In genomic region chr7:75915416-75916156, GRCh38 we compare ENCODE assay signal across 8 cellular contexts. TPM values are rescaled to one million over a fixed set of nuclear protein-coding genes. Genes with fewer than 3 reads are reported as not detected.
A peak's percentile ranks its signal among the peaks of the same experiment; 100 is the strongest.
DNase-seq lines count a peak whose midpoint lies in the region; ATAC-seq, FAIRE-seq and TF ChIP-seq lines count a peak whose summit lies in the region.

No MANE protein-coding gene starts in this region.

- peak; percentile 11 for ATAC-seq in sciatic nerve

- H3K27me3 ChIP-seq in BE2C (no peaks in the 10 kb centered on the region), iPS DF 6.9 (ENCODE audit: control insufficient read depth, insufficient read depth, low read length) (no peaks in the 10 kb centered on the region)

- H3K4me3 ChIP-seq in BE2C (ENCODE audit: low read depth, low read length) (peak overlapping the region; percentile 88), iPS DF 6.9 (ENCODE audit: low read length) (peak overlapping the region; percentile 77)

- no peak for TF ChIP-seq CTCF in BE2C (IDR thresholded peaks at IDR 0.05; ENCODE audit: low read depth, low read length)
- no peak for TF ChIP-seq CTCF in GM20000 (IDR thresholded peaks at IDR 0.05; ENCODE audit: extremely low read depth, missing control alignments)
- no peak for TF ChIP-seq CTCF in D721Med (IDR thresholded peaks at IDR 0.05; ENCODE audit: insufficient read depth, missing control alignments)

- no peak for FAIRE-seq in D721Med (lab: Jason Lieb, UNC)

- H3K36me3 ChIP-seq in BE2C (no peaks in the 10 kb centered on the region), iPS DF 6.9 (ENCODE audit: control insufficient read depth, insufficient read depth, low read length) (no peaks in the 10 kb centered on the region)

- no peak for DNase-seq in BE2C
- DNase-seq in GM20000 (ENCODE audit: low spot score) = peak; percentile 57
- peak; percentile 73 for DNase-seq in NOMO-1 treated with DMSO at 0.1 percent for 48 hours (lab: John Stamatoyannopoulos, UW; ENCODE audit: unreplicated experiment)
- peak; percentile 29 for DNase-seq in amniotic epithelial cell (ENCODE audit: low read depth)
- no peak for DNase-seq in iPS DF 6.9 (ENCODE audit: low read depth, low spot score)
- DNase-seq in sciatic nerve (ENCODE audit: low spot score) = no peak
- DNase-seq in D721Med (ENCODE audit: insufficient read length, low spot score) = no peak
- DNase-seq in MV-4-11 (lab: John Stamatoyannopoulos, UW) = no peak

- no CpG with 5 or more reads among the region's 32 CpGs for WGBS in iPS DF 6.9 (ENCODE audit: insufficient coverage, insufficient read length)

- intact Hi-C loops in sciatic nerve (cut with DNase I) = no loop called here

- H3K4me1 ChIP-seq in BE2C = no peaks in the 10 kb centered on the region; the same call in none of the 2 replicates
- H3K4me1 ChIP-seq in iPS DF 6.9 (ENCODE audit: control insufficient read depth, insufficient read depth, low read length) = no peaks in the 10 kb centered on the region; the same call in none of the 2 replicates

- no peak overlapping the region for H3K27ac ChIP-seq in iPS DF 6.9 (ENCODE audit: low read length)

- no peaks in the 10 kb centered on the region for H3K9me3 ChIP-seq in BE2C
- H3K9me3 ChIP-seq in iPS DF 6.9 (ENCODE audit: control insufficient read depth, insufficient read depth, low read length) = no peaks in the 10 kb centered on the region

RNA-seq across cellular contexts. Expression of gene POR, which starts 0.6 kb away (rescaled TPM):
- polyA plus RNA-seq in BE2C (2012; ENCODE audit: insufficient read depth, insufficient read length, low read depth) = 85.5 TPM
- 89.2 TPM for total RNA-seq in sciatic nerve

RNA-seq across cellular contexts. Expression of gene RHBDD2, which starts 36.8 kb away (rescaled TPM):
- polyA plus RNA-seq in BE2C (2012; ENCODE audit: insufficient read depth, insufficient read length, low read depth) = 162 TPM
- total RNA-seq in sciatic nerve = 72.8 TPM

Comparison
In these comparisons a context has a peak if more than half of its experiments do, and no peak if none do; other contexts are left out.
1. DNase-seq: peak in GM20000 (single experiment), NOMO-1 treated with DMSO at 0.1 percent for 48 hours (single experiment) and amniotic epithelial cell (single experiment); none in BE2C (single experiment), iPS DF 6.9 (single experiment), sciatic nerve (single experiment), D721Med (single experiment) and MV-4-11 (single experiment).